Comparison of ENCODE assay signal across 8 cellular contexts in the genomic region with DNA sequence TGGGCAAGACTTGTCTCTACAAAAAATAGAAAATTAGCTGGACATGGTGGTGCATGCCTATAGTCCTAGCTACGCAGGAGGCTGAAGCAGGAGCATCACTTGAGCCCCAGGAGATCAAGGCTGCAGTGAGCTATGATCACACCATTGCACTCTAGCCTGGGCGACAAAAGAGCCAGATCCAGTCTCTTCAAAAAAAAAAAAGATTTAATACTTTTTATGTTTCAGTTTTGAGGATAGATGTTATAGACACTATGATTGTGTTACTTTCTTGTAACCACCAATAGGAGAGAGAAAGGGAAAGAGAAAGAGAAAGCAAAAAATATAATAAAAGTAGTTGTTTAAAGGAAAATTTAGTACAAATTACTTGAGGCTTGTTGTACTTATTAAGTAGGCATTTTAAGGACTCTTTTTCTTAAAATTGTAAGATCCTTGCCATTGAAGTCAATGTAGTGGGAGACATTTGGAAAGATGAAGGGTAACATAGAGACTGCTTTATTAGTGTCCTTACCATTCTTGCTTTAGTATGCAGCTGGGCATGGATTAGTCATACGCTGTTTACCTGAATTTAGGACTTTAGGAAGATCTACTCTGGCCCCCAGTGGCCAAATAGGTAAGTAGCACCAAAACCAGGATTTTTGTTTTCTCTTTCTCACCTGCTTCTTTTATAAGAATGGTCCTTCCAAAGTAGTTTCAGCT. TPM values are rescaled to one million over a fixed set of nuclear protein-coding genes. Genes with fewer than 3 reads are reported as not detected.
DNase-seq lines count a peak whose midpoint lies in the region; ATAC-seq and TF ChIP-seq lines count a peak whose summit lies in the region.

No MANE protein-coding gene starts in this region.

- DNase-seq in SIG-M5 treated with dmso at 0.1 percent for 504 hours (lab: John Stamatoyannopoulos, UW; ENCODE audit: unreplicated experiment) (peak; percentile 70), SIG-M5 (lab: John Stamatoyannopoulos, UW) (no peak), NCI-H526 (lab: John Stamatoyannopoulos, UW) (peak; percentile 10 to 60), glomerular visceral epithelial cell (ENCODE audit: extremely low spot score) (peak; percentile 67), sigmoid colon (no peak)
- peak; percentile 13 for DNase-seq in activated T-helper 2 cell treated with anti-CD3 and anti-CD28 coated beads, Interferon-gamma antibody, Interleukin-2, Interleukin-4, amounts not matched to agents 10 μg/mL and 5 μg/mL and 100 μg/mL, durations not matched to agents 14 hours and 24 hours and 36 hours (ENCODE audit: low spot score)

- peak overlapping the region; percentile 52 for H3K4me3 Mint-ChIP-seq in activated T-helper 2 cell treated with anti-CD3 and anti-CD28 coated beads, Interferon-gamma antibody, Interleukin-2, Interleukin-4, amounts not matched to agents 10 μg/mL and 5 μg/mL and 100 μg/mL, durations not matched to agents 14 hours and 24 hours and 36 hours (ENCODE audit: low read depth)

- H3K4me1 Mint-ChIP-seq in activated T-helper 2 cell treated with anti-CD3 and anti-CD28 coated beads, Interferon-gamma antibody, Interleukin-2, Interleukin-4, amounts not matched to agents 10 μg/mL and 5 μg/mL and 100 μg/mL, durations not matched to agents 14 hours and 24 hours and 36 hours (ENCODE audit: low read depth) = peaks cover 5% of the 10 kb centered on the region

- H3K9me3 ChIP-seq in sigmoid colon = no peaks in the 10 kb centered on the region

- H3K27ac ChIP-seq in sigmoid colon = no peak overlapping the region

- no peaks in the 10 kb centered on the region for H3K36me3 Mint-ChIP-seq in activated T-helper 2 cell treated with anti-CD3 and anti-CD28 coated beads, Interferon-gamma antibody, Interleukin-2, Interleukin-4, amounts not matched to agents 10 μg/mL and 5 μg/mL and 100 μg/mL, durations not matched to agents 14 hours and 24 hours and 36 hours (ENCODE audit: low read depth)

- peaks cover 10% of the 10 kb centered on the region for H3K27me3 Mint-ChIP-seq in activated T-helper 2 cell treated with anti-CD3 and anti-CD28 coated beads, Interferon-gamma antibody, Interleukin-2, Interleukin-4, amounts not matched to agents 10 μg/mL and 5 μg/mL and 100 μg/mL, durations not matched to agents 14 hours and 24 hours and 36 hours (ENCODE audit: low read depth)

- H3K4me3 ChIP-seq in sigmoid colon = no peak overlapping the region

- ATAC-seq in GM21367 (IDR thresholded peaks at IDR 0.05; ENCODE audit: unreplicated experiment) = peak; percentile 91
- ATAC-seq in HG03558 (IDR thresholded peaks at IDR 0.05; ENCODE audit: extremely low read depth, unreplicated experiment) = peak; percentile 94

- H3K4me1 ChIP-seq in sigmoid colon = no peaks in the 10 kb centered on the region

- H3K27ac Mint-ChIP-seq in activated T-helper 2 cell treated with anti-CD3 and anti-CD28 coated beads, Interferon-gamma antibody, Interleukin-2, Interleukin-4, amounts not matched to agents 10 μg/mL and 5 μg/mL and 100 μg/mL, durations not matched to agents 14 hours and 24 hours and 36 hours = no peak overlapping the region

- TF ChIP-seq POLR2A in sigmoid colon (IDR thresholded peaks at IDR 0.05) = no peak

- WGBS in sigmoid colon, 2 donors = 61 to 62% methylated on average over 3 of the region's 3 CpGs

- no peak for TF ChIP-seq EP300 in sigmoid colon (IDR thresholded peaks at IDR 0.05)

- H3K36me3 ChIP-seq in sigmoid colon = no peaks in the 10 kb centered on the region

- peak in 3 of 4 experiments; percentile 23 to 46 (median 27) for TF ChIP-seq CTCF in sigmoid colon (IDR thresholded peaks at IDR 0.05)

- no peaks in the 10 kb centered on the region for H3K27me3 ChIP-seq in sigmoid colon

- H3K9me3 Mint-ChIP-seq in activated T-helper 2 cell treated with anti-CD3 and anti-CD28 coated beads, Interferon-gamma antibody, Interleukin-2, Interleukin-4, amounts not matched to agents 10 μg/mL and 5 μg/mL and 100 μg/mL, durations not matched to agents 14 hours and 24 hours and 36 hours = no peaks in the 10 kb centered on the region

- intact Hi-C loops in activated T-helper 2 cell treated with anti-CD3 and anti-CD28 coated beads, Interferon-gamma antibody, Interleukin-2, Interleukin-4, amounts not matched to agents 10 μg/mL and 5 μg/mL and 100 μg/mL, durations not matched to agents 14 hours and 24 hours and 36 hours (cut with micrococcal nuclease) = loop anchor here (1.0 kb wide), 2 partner anchors 74 to 176 kb away; partner anchors contain the start of gene GRAMD1C
- intact Hi-C loops in sigmoid colon (cut with DNase I) = loop anchor here (5.0 kb wide), 1 partner anchor 70 kb away; no protein-coding TSS in a partner anchor

RNA-seq across cellular contexts. Expression of gene ZDHHC23, which starts 35.1 kb away (rescaled TPM):
- 2.6 and 2.9 TPM in 2 replicates for total RNA-seq in activated T-helper 2 cell treated with anti-CD3 and anti-CD28 coated beads, Interferon-gamma antibody, Interleukin-2, Interleukin-4, amounts not matched to agents 10 μg/mL and 5 μg/mL and 100 μg/mL, durations not matched to agents 14 hours and 24 hours and 36 hours
- total RNA-seq in sigmoid colon = 1 to 10 TPM; 1.1 to 1.4 (median 1.3) TPM
- polyA plus RNA-seq in sigmoid colon = 1 to 10 TPM; 3.9 to 8.0 (median 4.2) TPM

Comparison
In these comparisons a context has a peak if more than half of its experiments do, and no peak if none do; other contexts are left out.
1. DNase-seq: peak in SIG-M5 treated with dmso at 0.1 percent for 504 hours (single experiment), NCI-H526 (2 of 2), activated T-helper 2 cell treated with anti-CD3 and anti-CD28 coated beads, Interferon-gamma antibody, Interleukin-2, Interleukin-4, amounts not matched to agents 10 μg/mL and 5 μg/mL and 100 μg/mL, durations not matched to agents 14 hours and 24 hours and 36 hours (single experiment) and glomerular visceral epithelial cell (single experiment); none in SIG-M5 (single experiment) and sigmoid colon (single experiment).